1 cellular context compared by ENCODE assay signal in the genomic region with DNA sequence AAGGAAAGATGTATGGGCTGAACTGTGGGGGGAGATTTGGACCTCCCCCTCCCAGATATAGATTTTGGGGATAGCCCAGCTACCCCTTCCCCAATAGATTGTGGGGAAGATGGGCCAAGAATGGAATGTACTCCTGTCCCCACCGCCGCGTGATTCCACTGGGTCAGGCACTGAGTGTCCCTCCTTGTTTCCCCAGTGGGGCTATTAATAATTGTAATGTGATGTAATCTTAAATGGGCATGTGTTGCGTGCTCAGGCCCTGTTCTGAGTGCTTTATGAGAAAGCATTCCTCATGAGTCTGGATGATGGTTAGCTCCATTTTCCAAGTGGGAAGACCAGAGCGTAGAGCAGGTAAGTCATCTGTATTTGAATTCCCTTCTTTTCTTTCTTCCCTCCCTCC.
TF ChIP-seq lines count a peak whose summit lies in the region.

No MANE protein-coding gene starts in this region.

TF ChIP-seq in WTC11, 78 proteins besides CTCF, POLR2A, EP300 and RAD21 (continued from another document):
- TF ChIP-seq, protein P1, sequence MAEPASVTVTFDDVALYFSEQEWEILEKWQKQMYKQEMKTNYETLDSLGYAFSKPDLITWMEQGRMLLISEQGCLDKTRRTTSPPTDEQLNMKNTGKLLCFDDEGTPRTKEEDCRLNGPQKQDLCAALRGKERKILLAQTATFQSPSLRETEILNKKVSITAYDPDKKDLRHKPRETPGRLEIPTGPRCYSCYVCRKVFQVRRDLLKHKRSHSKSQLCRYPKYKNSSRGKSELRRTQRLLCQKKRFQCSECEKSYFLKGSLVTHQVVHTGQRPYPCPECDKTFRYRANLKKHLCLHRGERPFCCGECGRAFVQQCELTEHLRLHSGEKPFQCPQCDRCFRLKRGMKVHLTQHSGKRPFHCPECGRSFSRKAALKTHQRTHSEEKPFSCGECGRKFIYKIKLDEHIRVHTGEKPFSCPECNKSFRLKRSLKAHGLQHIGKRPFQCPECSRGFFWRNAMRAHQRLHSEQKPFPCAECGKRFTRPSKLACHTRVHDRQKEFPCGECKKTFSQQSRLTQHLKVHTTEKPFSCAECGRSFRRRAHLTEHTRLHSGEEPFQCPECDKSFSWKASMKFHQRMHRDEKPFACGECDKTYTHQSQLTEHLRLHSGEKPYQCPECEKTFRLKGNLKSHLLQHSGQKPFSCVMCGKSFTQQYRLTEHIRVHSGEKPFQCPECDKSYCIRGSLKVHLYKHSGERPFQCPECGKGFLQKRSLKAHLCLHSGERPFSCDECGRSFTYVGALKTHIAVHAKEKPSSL (CRISPR knock-in tag; conservative IDR thresholded peaks at IDR 0.05) = no peak
- TF ChIP-seq HMGA2 (CRISPR knock-in tag; IDR thresholded peaks at IDR 0.05) = no peak
- TF ChIP-seq, protein P2, sequence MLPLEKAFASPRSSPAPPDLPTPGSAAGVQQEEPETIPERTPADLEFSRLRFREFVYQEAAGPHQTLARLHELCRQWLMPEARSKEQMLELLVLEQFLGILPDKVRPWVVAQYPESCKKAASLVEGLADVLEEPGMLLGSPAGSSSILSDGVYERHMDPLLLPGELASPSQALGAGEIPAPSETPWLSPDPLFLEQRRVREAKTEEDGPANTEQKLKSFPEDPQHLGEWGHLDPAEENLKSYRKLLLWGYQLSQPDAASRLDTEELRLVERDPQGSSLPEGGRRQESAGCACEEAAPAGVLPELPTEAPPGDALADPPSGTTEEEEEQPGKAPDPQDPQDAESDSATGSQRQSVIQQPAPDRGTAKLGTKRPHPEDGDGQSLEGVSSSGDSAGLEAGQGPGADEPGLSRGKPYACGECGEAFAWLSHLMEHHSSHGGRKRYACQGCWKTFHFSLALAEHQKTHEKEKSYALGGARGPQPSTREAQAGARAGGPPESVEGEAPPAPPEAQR (CRISPR knock-in tag; IDR thresholded peaks at IDR 0.05) = no peak
- TF ChIP-seq, protein P3, sequence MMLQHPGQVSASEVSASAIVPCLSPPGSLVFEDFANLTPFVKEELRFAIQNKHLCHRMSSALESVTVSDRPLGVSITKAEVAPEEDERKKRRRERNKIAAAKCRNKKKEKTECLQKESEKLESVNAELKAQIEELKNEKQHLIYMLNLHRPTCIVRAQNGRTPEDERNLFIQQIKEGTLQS (CRISPR knock-in tag; conservative IDR thresholded peaks at IDR 0.05) = no peak
- TF ChIP-seq, protein P4, sequence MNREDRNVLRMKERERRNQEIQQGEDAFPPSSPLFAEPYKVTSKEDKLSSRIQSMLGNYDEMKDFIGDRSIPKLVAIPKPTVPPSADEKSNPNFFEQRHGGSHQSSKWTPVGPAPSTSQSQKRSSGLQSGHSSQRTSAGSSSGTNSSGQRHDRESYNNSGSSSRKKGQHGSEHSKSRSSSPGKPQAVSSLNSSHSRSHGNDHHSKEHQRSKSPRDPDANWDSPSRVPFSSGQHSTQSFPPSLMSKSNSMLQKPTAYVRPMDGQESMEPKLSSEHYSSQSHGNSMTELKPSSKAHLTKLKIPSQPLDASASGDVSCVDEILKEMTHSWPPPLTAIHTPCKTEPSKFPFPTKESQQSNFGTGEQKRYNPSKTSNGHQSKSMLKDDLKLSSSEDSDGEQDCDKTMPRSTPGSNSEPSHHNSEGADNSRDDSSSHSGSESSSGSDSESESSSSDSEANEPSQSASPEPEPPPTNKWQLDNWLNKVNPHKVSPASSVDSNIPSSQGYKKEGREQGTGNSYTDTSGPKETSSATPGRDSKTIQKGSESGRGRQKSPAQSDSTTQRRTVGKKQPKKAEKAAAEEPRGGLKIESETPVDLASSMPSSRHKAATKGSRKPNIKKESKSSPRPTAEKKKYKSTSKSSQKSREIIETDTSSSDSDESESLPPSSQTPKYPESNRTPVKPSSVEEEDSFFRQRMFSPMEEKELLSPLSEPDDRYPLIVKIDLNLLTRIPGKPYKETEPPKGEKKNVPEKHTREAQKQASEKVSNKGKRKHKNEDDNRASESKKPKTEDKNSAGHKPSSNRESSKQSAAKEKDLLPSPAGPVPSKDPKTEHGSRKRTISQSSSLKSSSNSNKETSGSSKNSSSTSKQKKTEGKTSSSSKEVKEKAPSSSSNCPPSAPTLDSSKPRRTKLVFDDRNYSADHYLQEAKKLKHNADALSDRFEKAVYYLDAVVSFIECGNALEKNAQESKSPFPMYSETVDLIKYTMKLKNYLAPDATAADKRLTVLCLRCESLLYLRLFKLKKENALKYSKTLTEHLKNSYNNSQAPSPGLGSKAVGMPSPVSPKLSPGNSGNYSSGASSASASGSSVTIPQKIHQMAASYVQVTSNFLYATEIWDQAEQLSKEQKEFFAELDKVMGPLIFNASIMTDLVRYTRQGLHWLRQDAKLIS (CRISPR knock-in tag; IDR thresholded peaks at IDR 0.05; ENCODE audit: borderline replicate concordance) = no peak
- no peak for TF ChIP-seq TCF7 (CRISPR knock-in tag; IDR thresholded peaks at IDR 0.05; ENCODE audit: low read depth)
- TF ChIP-seq RORB (CRISPR knock-in tag; IDR thresholded peaks at IDR 0.05) = no peak
- TF ChIP-seq, protein P5, sequence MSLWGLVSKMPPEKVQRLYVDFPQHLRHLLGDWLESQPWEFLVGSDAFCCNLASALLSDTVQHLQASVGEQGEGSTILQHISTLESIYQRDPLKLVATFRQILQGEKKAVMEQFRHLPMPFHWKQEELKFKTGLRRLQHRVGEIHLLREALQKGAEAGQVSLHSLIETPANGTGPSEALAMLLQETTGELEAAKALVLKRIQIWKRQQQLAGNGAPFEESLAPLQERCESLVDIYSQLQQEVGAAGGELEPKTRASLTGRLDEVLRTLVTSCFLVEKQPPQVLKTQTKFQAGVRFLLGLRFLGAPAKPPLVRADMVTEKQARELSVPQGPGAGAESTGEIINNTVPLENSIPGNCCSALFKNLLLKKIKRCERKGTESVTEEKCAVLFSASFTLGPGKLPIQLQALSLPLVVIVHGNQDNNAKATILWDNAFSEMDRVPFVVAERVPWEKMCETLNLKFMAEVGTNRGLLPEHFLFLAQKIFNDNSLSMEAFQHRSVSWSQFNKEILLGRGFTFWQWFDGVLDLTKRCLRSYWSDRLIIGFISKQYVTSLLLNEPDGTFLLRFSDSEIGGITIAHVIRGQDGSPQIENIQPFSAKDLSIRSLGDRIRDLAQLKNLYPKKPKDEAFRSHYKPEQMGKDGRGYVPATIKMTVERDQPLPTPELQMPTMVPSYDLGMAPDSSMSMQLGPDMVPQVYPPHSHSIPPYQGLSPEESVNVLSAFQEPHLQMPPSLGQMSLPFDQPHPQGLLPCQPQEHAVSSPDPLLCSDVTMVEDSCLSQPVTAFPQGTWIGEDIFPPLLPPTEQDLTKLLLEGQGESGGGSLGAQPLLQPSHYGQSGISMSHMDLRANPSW (CRISPR knock-in tag; conservative IDR thresholded peaks at IDR 0.05; ENCODE audit: low read depth) = no peak
- TF ChIP-seq ZNF232 (CRISPR knock-in tag; IDR thresholded peaks at IDR 0.05) = no peak
